In the genomic region with DNA sequence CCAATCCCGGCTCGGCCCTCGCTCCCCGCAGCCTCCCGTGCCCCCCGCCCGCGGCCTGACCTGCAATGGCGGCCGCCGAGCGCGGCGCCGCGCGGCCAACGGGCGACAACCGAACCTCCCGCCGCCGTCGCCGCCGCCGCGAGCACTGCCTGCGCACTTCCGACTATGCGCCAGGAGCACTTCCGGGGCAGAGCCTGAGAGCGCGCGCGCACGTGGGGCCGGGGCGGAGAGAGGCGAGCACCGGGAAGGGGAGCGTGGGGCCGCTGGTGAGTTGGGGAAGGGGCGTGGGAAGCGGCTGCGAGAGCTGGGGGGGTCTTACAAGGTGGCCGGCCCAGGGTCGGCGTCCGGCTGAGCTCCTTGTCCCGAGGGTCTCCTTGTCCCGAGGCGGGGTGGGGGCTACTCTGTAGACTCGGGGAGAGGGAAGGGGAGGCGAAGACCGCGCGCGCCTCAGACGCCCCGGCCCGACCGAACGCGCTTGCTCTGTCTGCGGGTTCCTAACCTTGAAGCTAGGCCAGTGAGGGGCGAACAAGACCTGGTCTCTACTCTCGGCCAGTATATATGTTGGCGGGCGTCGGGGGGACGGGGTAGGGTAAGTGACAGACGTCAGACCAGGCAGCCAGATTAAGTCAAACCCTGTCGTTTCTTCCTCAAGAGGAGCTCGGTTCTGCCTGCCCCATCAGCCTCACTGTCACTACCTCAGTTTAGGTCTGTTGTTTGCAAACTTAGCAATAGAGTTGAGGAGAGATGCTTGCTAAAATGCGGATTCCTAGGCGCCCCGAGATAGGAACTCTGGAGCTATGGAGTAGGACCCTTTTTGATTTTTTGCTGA, we compare ENCODE assay signal across 1 cellular context.
A peak's percentile ranks its signal among the peaks of the same experiment; 100 is the strongest.
TF ChIP-seq lines count a peak whose summit lies in the region.

A gene with protein sequence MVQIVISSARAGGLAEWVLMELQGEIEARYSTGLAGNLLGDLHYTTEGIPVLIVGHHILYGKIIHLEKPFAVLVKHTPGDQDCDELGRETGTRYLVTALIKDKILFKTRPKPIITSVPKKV (minus strand): TSS at position 165 of the 829 bp plus-strand sequence. CDS start 11,130 bp downstream, outside the sequence.
A gene (plus strand): TSS at position 226 of the 829 bp plus-strand sequence. CDS start 811 bp downstream, outside the sequence.

TF ChIP-seq in HepG2, 621 proteins besides CTCF, POLR2A, EP300 and RAD21 (continued from another document):
- TF ChIP-seq ZSCAN21 (CRISPR knock-in tag; IDR thresholded peaks at IDR 0.05; ENCODE audit: borderline replicate concordance): peak; percentile 95
